In the genomic region with DNA sequence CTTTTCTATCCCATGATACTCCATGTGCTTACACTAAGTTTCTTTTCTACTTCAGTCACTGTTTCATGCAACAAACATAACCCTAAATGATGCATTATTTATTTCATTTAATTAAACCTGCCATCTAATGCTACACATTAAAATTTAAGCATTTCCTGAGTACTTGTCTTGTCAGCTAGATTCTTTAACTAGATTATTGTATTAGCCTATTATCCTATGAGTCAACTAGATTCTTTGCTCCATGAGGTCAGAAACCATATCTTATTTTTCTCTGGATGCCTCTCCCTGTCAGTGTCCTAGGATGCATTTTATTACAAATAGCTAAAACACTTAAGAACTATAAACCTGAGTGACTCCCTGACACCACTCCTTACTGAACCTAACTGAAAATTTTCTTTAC, we compare ENCODE assay signal across 15 cellular contexts.
DNase-seq lines count a peak whose midpoint lies in the region; ATAC-seq and TF ChIP-seq lines count a peak whose summit lies in the region.
"Had no signal": no experiment of that assay in that cellular context is flagged by ENCODE, and none has a peak within 500 bp of the region (broad histone marks: within the 10 kb centered on the region; RNA-seq: fewer than 3 reads in every experiment).

No MANE protein-coding gene starts in this region.

- peak; percentile 25 for DNase-seq in AG08395 (ENCODE audit: low spot score)
- DNase-seq in LHCN-M2 (ENCODE audit: low read depth) = peak; percentile 32
- peak; percentile 34 for DNase-seq in brain microvascular endothelial cell
- DNase-seq in hepatic stellate cell (ENCODE audit: low spot score) = peak; percentile 9
- no peak for DNase-seq in SIG-M5 treated with dmso at 0.1 percent for 504 hours (lab: John Stamatoyannopoulos, UW; ENCODE audit: unreplicated experiment)
- no peak for DNase-seq in stimulated activated CD4-positive, alpha-beta T cell treated with anti-CD3 and anti-CD28 coated beads, Interleukin-2, amount 100 ng/mL, for 48 hours
- no peak for DNase-seq in NCI-H2029 (lab: John Stamatoyannopoulos, UW)
- DNase-seq: activated CD4-positive, alpha-beta memory T cell treated with anti-CD3 and anti-CD28 coated beads, Interleukin-2, amount 10 ng/mL, durations not matched to agents 7 days and 5 days; COR-L47; hippocampal formation; midbrain; NCI-H1048; T-helper 1 cell had no signal

- in situ Hi-C loops in brain microvascular endothelial cell (cut with HindIII; ENCODE audit: low pct_ligation_motif_present, low sequenced_read_pairs) = no loop called here

- H3K27me3 ChIP-seq in brain microvascular endothelial cell (replicated peaks) = no peaks in the 10 kb centered on the region
- H3K27me3 ChIP-seq: neural progenitor cell had no signal

- no peak overlapping the region for H3K4me3 ChIP-seq in brain microvascular endothelial cell (ENCODE audit: low read depth, low read length)
- H3K4me3 ChIP-seq: neural progenitor cell had no signal

- no peaks in the 10 kb centered on the region for H3K36me3 ChIP-seq in brain microvascular endothelial cell (replicated peaks)
- H3K36me3 ChIP-seq: neural progenitor cell had no signal

- ATAC-seq in HG03045 (IDR thresholded peaks at IDR 0.05; ENCODE audit: unreplicated experiment) = no peak

- no peak for TF ChIP-seq CTCF in brain microvascular endothelial cell (IDR thresholded peaks at IDR 0.05; ENCODE audit: low read depth, low read length, missing control alignments)

- H3K27ac ChIP-seq in brain microvascular endothelial cell = peak overlapping the region; percentile 79
- H3K27ac ChIP-seq: neural progenitor cell had no signal

Comparison
In these comparisons a context has a peak if more than half of its experiments do, and no peak if none do; other contexts are left out.
1. DNase-seq: peak in AG08395 (single experiment), LHCN-M2 (single experiment), brain microvascular endothelial cell (single experiment) and hepatic stellate cell (single experiment); none in SIG-M5 treated with dmso at 0.1 percent for 504 hours (single experiment), stimulated activated CD4-positive, alpha-beta T cell treated with anti-CD3 and anti-CD28 coated beads, Interleukin-2, amount 100 ng/mL, for 48 hours (0 of 2) and NCI-H2029 (single experiment).